Comparison of ENCODE assay signal across 9 cellular contexts in genomic region chr11:47846998-47847397, GRCh38. TPM values are rescaled to one million over a fixed set of nuclear protein-coding genes. Genes with fewer than 3 reads are reported as not detected.
DNase-seq lines count a peak whose midpoint lies in the region; ATAC-seq and TF ChIP-seq lines count a peak whose summit lies in the region.
"Had no signal": no experiment of that assay in that cellular context is flagged by ENCODE, and none has a peak within 500 bp of the region (broad histone marks: within the 10 kb centered on the region; RNA-seq: fewer than 3 reads in every experiment).

No MANE protein-coding gene starts in this region.

- H3K27me3 Mint-ChIP-seq in T-helper 1 cell treated with Interleukin-12 subunit alpha and Interleukin-12 subunit beta and Interleukin-4 antibody, amounts not matched to agents 30 μg/mL and 1 μg/mL, for 36 hours (ENCODE audit: low read depth), result no peaks in the 10 kb centered on the region

- H3K27ac Mint-ChIP-seq in T-helper 1 cell treated with Interleukin-12 subunit alpha and Interleukin-12 subunit beta and Interleukin-4 antibody, amounts not matched to agents 30 μg/mL and 1 μg/mL, for 36 hours, result peak overlapping the region; percentile 98

- no peaks in the 10 kb centered on the region for H3K27me3 ChIP-seq in SU-DHL-6 (ENCODE audit: low read length)
- no peaks in the 10 kb centered on the region for H3K27me3 ChIP-seq in smooth muscle cell (ENCODE audit: low read depth)

- H3K4me3 ChIP-seq in SU-DHL-6 (ENCODE audit: insufficient read depth, low read length, poor library complexity, severe bottlenecking) (peak overlapping the region; percentile 97), fibroblast of pulmonary artery (replicated peaks; ENCODE audit: low read depth, low read length) (peak overlapping the region; percentile 99), smooth muscle cell (peak overlapping the region; percentile 80)

- H2AFZ ChIP-seq in SU-DHL-6 (ENCODE audit: low read depth, low read length, severe bottlenecking) (no peak overlapping the region), smooth muscle cell (ENCODE audit: low read depth) (no peak overlapping the region)

- peak overlapping the region; percentile 97 for H3K4me3 Mint-ChIP-seq in T-helper 1 cell treated with Interleukin-12 subunit alpha and Interleukin-12 subunit beta and Interleukin-4 antibody, amounts not matched to agents 30 μg/mL and 1 μg/mL, for 36 hours

- no peaks in the 10 kb centered on the region for H3K9me3 Mint-ChIP-seq in T-helper 1 cell treated with Interleukin-12 subunit alpha and Interleukin-12 subunit beta and Interleukin-4 antibody, amounts not matched to agents 30 μg/mL and 1 μg/mL, for 36 hours

- no peak for TF ChIP-seq CTCF in SU-DHL-6 (IDR thresholded peaks at IDR 0.05; ENCODE audit: insufficient read depth, low read length, poor library complexity, severe bottlenecking)
- no peak for TF ChIP-seq CTCF in fibroblast of pulmonary artery (IDR thresholded peaks at IDR 0.05; ENCODE audit: low read length, missing control alignments)
- TF ChIP-seq CTCF in smooth muscle cell (IDR thresholded peaks at IDR 0.05; ENCODE audit: borderline replicate concordance, insufficient read depth, poor library complexity, severe bottlenecking), result no peak

- H3K4me1 Mint-ChIP-seq in T-helper 1 cell treated with Interleukin-12 subunit alpha and Interleukin-12 subunit beta and Interleukin-4 antibody, amounts not matched to agents 30 μg/mL and 1 μg/mL, for 36 hours (ENCODE audit: low read depth), result peaks cover 31% of the 10 kb centered on the region

- no peaks in the 10 kb centered on the region for H3K9me2 ChIP-seq in SU-DHL-6 (replicated peaks; ENCODE audit: insufficient read depth, low read length)

- no peaks in the 10 kb centered on the region for H4K20me1 ChIP-seq in SU-DHL-6 (ENCODE audit: low read depth, low read length)
- H4K20me1 ChIP-seq in smooth muscle cell (ENCODE audit: low read depth), result peaks cover 21% of the 10 kb centered on the region

- no peak for DNase-seq in T-helper 1 cell
- DNase-seq in fibroblast of pulmonary artery (ENCODE audit: low read depth), result no peak
- no peak for DNase-seq in smooth muscle cell (lab: John Stamatoyannopoulos, UW; ENCODE audit: unreplicated experiment)
- DNase-seq in DMS79 treated with DMSO at 0.1 percent for 48 hours (lab: John Stamatoyannopoulos, UW), result no peak
- DNase-seq in posterior vena cava (ENCODE audit: low spot score), result no peak
- DNase-seq: NCI-H1417 treated with DMSO at 0.1 percent for 48 hours had no signal

- H3K79me2 ChIP-seq in SU-DHL-6 (ENCODE audit: insufficient read depth, low read length), result peaks cover 53% of the 10 kb centered on the region
- H3K79me2 ChIP-seq in smooth muscle cell (ENCODE audit: low read depth), result peaks cover 56% of the 10 kb centered on the region

- ATAC-seq in HG02678 (IDR thresholded peaks at IDR 0.05; ENCODE audit: unreplicated experiment), result no peak

- intact Hi-C loops in posterior vena cava (cut with DNase I), result no loop called here

- H3K36me3 Mint-ChIP-seq in T-helper 1 cell treated with Interleukin-12 subunit alpha and Interleukin-12 subunit beta and Interleukin-4 antibody, amounts not matched to agents 30 μg/mL and 1 μg/mL, for 36 hours (ENCODE audit: low read depth), result peaks cover 20% of the 10 kb centered on the region

- WGBS in smooth muscle cell (ENCODE audit: low lambda C conversion rate), result 84% methylated on average over 4 of the region's 4 CpGs

- H3K4me1 ChIP-seq in smooth muscle cell (ENCODE audit: low read depth), result peaks cover 13% of the 10 kb centered on the region

- H3K27ac ChIP-seq in SU-DHL-6 (ENCODE audit: low read depth, low read length), result no peak overlapping the region
- no peak overlapping the region for H3K27ac ChIP-seq in smooth muscle cell (ENCODE audit: low read depth)

- peak overlapping the region; percentile 86 for H3K4me2 ChIP-seq in SU-DHL-6 (ENCODE audit: low read depth, low read length, poor library complexity, severe bottlenecking)
- peak overlapping the region; percentile 90 for H3K4me2 ChIP-seq in smooth muscle cell

- no peaks in the 10 kb centered on the region for H3K9me3 ChIP-seq in SU-DHL-6 (ENCODE audit: insufficient read depth, low read length)
- H3K9me3 ChIP-seq in smooth muscle cell (replicated peaks; ENCODE audit: low read depth), result no peaks in the 10 kb centered on the region

- H3F3A ChIP-seq in SU-DHL-6 (ENCODE audit: insufficient read depth) (peaks cover 8% of the 10 kb centered on the region), smooth muscle cell (ENCODE audit: low read depth) (no peaks in the 10 kb centered on the region)

- H3K9ac ChIP-seq in SU-DHL-6 (ENCODE audit: low read length) (peak overlapping the region; percentile 90), smooth muscle cell (ENCODE audit: low read depth) (no peak overlapping the region)

- H3K36me3 ChIP-seq in SU-DHL-6 (ENCODE audit: low read length) (peaks cover 19% of the 10 kb centered on the region), smooth muscle cell (ENCODE audit: low read depth) (no peaks in the 10 kb centered on the region)

RNA-seq across cellular contexts. Expression of gene NUP160, which starts 1.2 kb away (rescaled TPM):
- total RNA-seq in smooth muscle cell, result 26.0 and 26.3 TPM in 2 replicates
- 13.9 and 21.1 TPM in 2 replicates for polyA plus RNA-seq in smooth muscle cell
- 10 to 100 TPM; 24.6 to 28.2 TPM for total RNA-seq in posterior vena cava
